In genomic region chr9:98255064-98255577, GRCh38 we compare ENCODE assay signal across 8 cellular contexts. TPM values are rescaled to one million over a fixed set of nuclear protein-coding genes. Genes with fewer than 3 reads are reported as not detected.
DNase-seq lines count a peak whose midpoint lies in the region; ATAC-seq and TF ChIP-seq lines count a peak whose summit lies in the region.

No MANE protein-coding gene starts in this region.

- no peaks in the 10 kb centered on the region for H3K27me3 Mint-ChIP-seq in activated B cell treated with CpG ODN at 0.5 μM for 24 hours

- no peak for TF ChIP-seq EP300 in gastroesophageal sphincter (IDR thresholded peaks at IDR 0.05)

- peak; percentile 4 for ATAC-seq in GM18519 (IDR thresholded peaks at IDR 0.05; ENCODE audit: low FRiP score, unreplicated experiment)
- ATAC-seq in HG03159 (IDR thresholded peaks at IDR 0.05; ENCODE audit: unreplicated experiment): peak; percentile 25
- ATAC-seq in activated B cell treated with CpG ODN at 0.5 μM for 24 hours (ENCODE audit: low read depth): no peak
- peak; percentile 6 for ATAC-seq in gastroesophageal sphincter
- no peak for ATAC-seq in GM21367 (IDR thresholded peaks at IDR 0.05; ENCODE audit: unreplicated experiment)

- peak overlapping the region; percentile 65 for H3K27ac Mint-ChIP-seq in activated B cell treated with CpG ODN at 0.5 μM for 24 hours

- TF ChIP-seq POLR2A in gastroesophageal sphincter (IDR thresholded peaks at IDR 0.05): no peak

- H3K9me3 Mint-ChIP-seq in activated B cell treated with CpG ODN at 0.5 μM for 24 hours: no peaks in the 10 kb centered on the region

- 0 to 3% methylated on average over 1 to 7 of the region's 35 CpGs for WGBS in gastroesophageal sphincter (ENCODE audit: low coverage in 1 of 2), 2 donors

- peak overlapping the region; percentile 88 to 96 (median 92) for H3K27ac ChIP-seq in gastroesophageal sphincter
- peak overlapping the region; percentile 86 for H3K27ac ChIP-seq in parathyroid adenoma

- POLR2A ChIA-PET in activated B cell treated with CpG ODN at 0.5 μM for 24 hours (lab: Charles Lee): interaction anchor here (0.6 to 3.3 kb wide), 17 partner anchors 13 to 622 kb away, joined by 3 to 47 read pairs (median 7); partner anchors contain the start of genes ANP32B, NANS, NCBP1 and TRIM14

- H3K4me1 ChIP-seq in gastroesophageal sphincter (peaks cover 0 to 32% (median 21%) of the 10 kb centered on the region in 3 donors), parathyroid adenoma (no peaks in the 10 kb centered on the region)

- H3K36me3 Mint-ChIP-seq in activated B cell treated with CpG ODN at 0.5 μM for 24 hours (ENCODE audit: low read depth): peaks cover 8% of the 10 kb centered on the region

- H2AFZ ChIP-seq in parathyroid adenoma: peak overlapping the region; percentile 96

- TF ChIP-seq CTCF in AG10803 (conservative IDR thresholded peaks at IDR 0.05; ENCODE audit: low read length) (no peak), activated B cell treated with CpG ODN at 0.5 μM for 24 hours (IDR thresholded peaks at IDR 0.05) (no peak), gastroesophageal sphincter (IDR thresholded peaks at IDR 0.05) (no peak), parathyroid adenoma (IDR thresholded peaks at IDR 0.05) (no peak)

- no peaks in the 10 kb centered on the region for H3K79me2 ChIP-seq in parathyroid adenoma

- peak overlapping the region; percentile 98 for H3K4me3 Mint-ChIP-seq in activated B cell treated with CpG ODN at 0.5 μM for 24 hours

- H3K9me3 ChIP-seq in gastroesophageal sphincter: no peaks in the 10 kb centered on the region
- no peaks in the 10 kb centered on the region for H3K9me3 ChIP-seq in parathyroid adenoma (ENCODE audit: control insufficient read depth, low read length)

- DNase-seq in AG10803 (ENCODE audit: low read depth): peak; percentile 52
- no peak for DNase-seq in activated B cell treated with CpG ODN at 0.5 μM for 24 hours
- DNase-seq in occipital lobe (lab: John Stamatoyannopoulos, UW): no peak

- peak overlapping the region; percentile 95 for H3K4me2 ChIP-seq in parathyroid adenoma (ENCODE audit: low read length)

- H3K27me3 ChIP-seq in gastroesophageal sphincter (no peaks in the 10 kb centered on the region), parathyroid adenoma (ENCODE audit: control insufficient read depth, insufficient read depth, low read length) (no peaks in the 10 kb centered on the region)

- CTCF ChIA-PET in activated B cell treated with CpG ODN at 0.5 μM for 24 hours (lab: Charles Lee): interaction anchor here (1.2 to 3.0 kb wide), 5 partner anchors 8 to 332 kb away, joined by 3 to 16 read pairs (median 7); partner anchors contain the start of genes ANP32B and TRMO

- no peak overlapping the region for H3K9ac ChIP-seq in parathyroid adenoma

- H3K36me3 ChIP-seq in gastroesophageal sphincter: peaks cover 0 to 15% of the 10 kb centered on the region in 2 donors
- H3K36me3 ChIP-seq in parathyroid adenoma (ENCODE audit: control insufficient read depth, insufficient read depth, low read length): no peaks in the 10 kb centered on the region

- H3K4me1 Mint-ChIP-seq in activated B cell treated with CpG ODN at 0.5 μM for 24 hours: peaks cover 13% of the 10 kb centered on the region

- H3K4me3 ChIP-seq in AG10803 (ENCODE audit: low read length): peak overlapping the region; percentile 88
- H3K4me3 ChIP-seq in gastroesophageal sphincter: peak overlapping the region; percentile 76 to 90
- peak overlapping the region; percentile 90 for H3K4me3 ChIP-seq in parathyroid adenoma (ENCODE audit: low read depth, low read length)

- intact Hi-C loops in activated B cell treated with CpG ODN at 0.5 μM for 24 hours (cut with micrococcal nuclease): loop anchor here (1.0 to 5.0 kb wide), 9 partner anchors 62 to 1838 kb away; partner anchors contain the start of genes ANP32B, CORO2A, NANS and NCBP1

RNA-seq across cellular contexts. Expression of gene TBC1D2, which starts 0.3 kb away (rescaled TPM):
- total RNA-seq in activated B cell treated with CpG ODN at 0.5 μM for 24 hours (2.1 and 2.7 TPM in 2 replicates), gastroesophageal sphincter (1 to 10 TPM; 4.9 to 9.8 (median 7.8) TPM), occipital lobe (1.9 TPM)

Comparison
In these comparisons a context has a peak if more than half of its experiments do, and no peak if none do; other contexts are left out.
1. ATAC-seq: peak in GM18519 (single experiment), HG03159 (single experiment) and gastroesophageal sphincter (single experiment); none in activated B cell treated with CpG ODN at 0.5 μM for 24 hours (single experiment) and GM21367 (single experiment).
2. Peak in every context shown above with its lines, with median percentiles within 50 percentile points of each other: H3K4me3 ChIP-seq.